20 cellular contexts compared by ENCODE assay signal in genomic region chr14:76320486-76320885, GRCh38. TPM values are rescaled to one million over a fixed set of nuclear protein-coding genes. Genes with fewer than 3 reads are reported as not detected.
A peak's percentile ranks its signal among the peaks of the same experiment; 100 is the strongest.
DNase-seq lines count a peak whose midpoint lies in the region; ATAC-seq, FAIRE-seq and TF ChIP-seq lines count a peak whose summit lies in the region.
"Had no signal": no experiment of that assay in that cellular context is flagged by ENCODE, and none has a peak within 500 bp of the region (broad histone marks: within the 10 kb centered on the region; RNA-seq: fewer than 3 reads in every experiment).

No MANE protein-coding gene starts in this region.

- CTCF ChIA-PET in activated CD8-positive, alpha-beta T cell treated with anti-CD3 and anti-CD28 coated beads, Interleukin-2, amount 10 ng/mL, durations not matched to agents 7 days and 5 days (lab: Charles Lee): no interaction called here
- CTCF ChIA-PET in activated CD8-positive, alpha-beta T cell treated with anti-CD3 and anti-CD28 coated beads for 36 hours (lab: Charles Lee): no interaction called here

- no peaks in the 10 kb centered on the region for H3K27me3 ChIP-seq in sigmoid colon

- ATAC-seq in activated CD8-positive, alpha-beta T cell treated with anti-CD3 and anti-CD28 coated beads, Interleukin-2, amount 10 ng/mL, durations not matched to agents 7 days and 5 days: no peak
- ATAC-seq in activated CD8-positive, alpha-beta T cell treated with anti-CD3 and anti-CD28 coated beads for 36 hours: no peak
- no peak for ATAC-seq in sciatic nerve

- H3K4me3 ChIP-seq in sigmoid colon: no peak overlapping the region

- peak; percentile 63 for FAIRE-seq in GM12891 (lab: Jason Lieb, UNC)
- FAIRE-seq: A204.1 had no signal

- no peak overlapping the region for H3K4me3 Mint-ChIP-seq in activated CD8-positive, alpha-beta T cell treated with anti-CD3 and anti-CD28 coated beads, Interleukin-2, amount 10 ng/mL, durations not matched to agents 7 days and 5 days
- no peak overlapping the region for H3K4me3 Mint-ChIP-seq in activated CD8-positive, alpha-beta T cell treated with anti-CD3 and anti-CD28 coated beads for 36 hours
- H3K4me3 Mint-ChIP-seq: H9 had no signal

- no peak for TF ChIP-seq POLR2A in GM12891 (IDR thresholded peaks at IDR 0.05; ENCODE audit: low read depth, low read length)
- TF ChIP-seq POLR2A in sigmoid colon (IDR thresholded peaks at IDR 0.05): no peak
- TF ChIP-seq POLR2A in erythroblast (IDR thresholded peaks at IDR 0.05; ENCODE audit: low read length): no peak

- intact Hi-C loops in activated CD8-positive, alpha-beta T cell treated with anti-CD3 and anti-CD28 coated beads for 36 hours (cut with micrococcal nuclease): no loop called here
- intact Hi-C loops in sigmoid colon (cut with DNase I) (no loop called here), sciatic nerve (cut with DNase I) (no loop called here)

- no peak for TF ChIP-seq EP300 in sigmoid colon (IDR thresholded peaks at IDR 0.05)

- no peak overlapping the region for H3K27ac ChIP-seq in sigmoid colon

- H3K27ac Mint-ChIP-seq in activated CD8-positive, alpha-beta T cell treated with anti-CD3 and anti-CD28 coated beads, Interleukin-2, amount 10 ng/mL, durations not matched to agents 7 days and 5 days: no peak overlapping the region
- no peak overlapping the region for H3K27ac Mint-ChIP-seq in activated CD8-positive, alpha-beta T cell treated with anti-CD3 and anti-CD28 coated beads for 36 hours
- H3K27ac Mint-ChIP-seq: H9 had no signal

- DNase-seq in activated CD8-positive, alpha-beta T cell treated with anti-CD3 and anti-CD28 coated beads, Interleukin-2, amount 10 ng/mL, durations not matched to agents 7 days and 5 days: peak; percentile 31
- DNase-seq in activated CD8-positive, alpha-beta T cell treated with anti-CD3 and anti-CD28 coated beads for 36 hours: no peak
- DNase-seq in GM12891 (ENCODE audit: insufficient read length, low spot score) (no peak), UCSD-AML1 (lab: John Stamatoyannopoulos, UW; ENCODE audit: unreplicated experiment) (peak; percentile 52), sigmoid colon (peak; percentile 43), erythroblast (lab: John Stamatoyannopoulos, UW) (no peak), sciatic nerve (ENCODE audit: low spot score) (no peak)
- DNase-seq in activated naive CD4-positive, alpha-beta T cell treated with anti-CD3 and anti-CD28 coated beads, Interleukin-2, amount 50 U/mL, for 16 hours: no peak
- DNase-seq: C1 segment of cervical spinal cord, DMS 273 treated with DMSO at 0.1 percent for 48 hours, H9, IMR-90, Kasumi-1, NCI-H1417, NCI-H187 treated with DMSO at 0.1 percent for 48 hours, NCI-H510A, NCI-H774 had no signal

- H3K4me1 Mint-ChIP-seq in activated CD8-positive, alpha-beta T cell treated with anti-CD3 and anti-CD28 coated beads, Interleukin-2, amount 10 ng/mL, durations not matched to agents 7 days and 5 days (ENCODE audit: low read depth): peaks cover 8% of the 10 kb centered on the region
- no peaks in the 10 kb centered on the region for H3K4me1 Mint-ChIP-seq in activated CD8-positive, alpha-beta T cell treated with anti-CD3 and anti-CD28 coated beads for 36 hours (ENCODE audit: low read depth)

- POLR2A ChIA-PET in activated CD8-positive, alpha-beta T cell treated with anti-CD3 and anti-CD28 coated beads, Interleukin-2, amount 10 ng/mL, durations not matched to agents 7 days and 5 days (lab: Charles Lee): no interaction called here
- POLR2A ChIA-PET in activated CD8-positive, alpha-beta T cell treated with anti-CD3 and anti-CD28 coated beads for 36 hours (lab: Charles Lee): no interaction called here

- no peaks in the 10 kb centered on the region for H3K36me3 Mint-ChIP-seq in activated CD8-positive, alpha-beta T cell treated with anti-CD3 and anti-CD28 coated beads, Interleukin-2, amount 10 ng/mL, durations not matched to agents 7 days and 5 days (ENCODE audit: low read depth)
- no peaks in the 10 kb centered on the region for H3K36me3 Mint-ChIP-seq in activated CD8-positive, alpha-beta T cell treated with anti-CD3 and anti-CD28 coated beads for 36 hours (ENCODE audit: low read depth)

- no peaks in the 10 kb centered on the region for H3K9me3 ChIP-seq in sigmoid colon

- 71 to 82% methylated on average over 5 of the region's 5 CpGs for WGBS in sigmoid colon, 2 donors

- TF ChIP-seq CTCF in activated CD8-positive, alpha-beta T cell treated with anti-CD3 and anti-CD28 coated beads for 36 hours (IDR thresholded peaks at IDR 0.05): no peak
- no peak for TF ChIP-seq CTCF in sigmoid colon (IDR thresholded peaks at IDR 0.05)

- H3K36me3 ChIP-seq in sigmoid colon: no peaks in the 10 kb centered on the region

- H3K27me3 Mint-ChIP-seq in activated CD8-positive, alpha-beta T cell treated with anti-CD3 and anti-CD28 coated beads, Interleukin-2, amount 10 ng/mL, durations not matched to agents 7 days and 5 days (ENCODE audit: low read depth): peaks cover 4% of the 10 kb centered on the region
- no peaks in the 10 kb centered on the region for H3K27me3 Mint-ChIP-seq in activated CD8-positive, alpha-beta T cell treated with anti-CD3 and anti-CD28 coated beads for 36 hours

- H3K9me3 Mint-ChIP-seq in activated CD8-positive, alpha-beta T cell treated with anti-CD3 and anti-CD28 coated beads, Interleukin-2, amount 10 ng/mL, durations not matched to agents 7 days and 5 days (ENCODE audit: insufficient read depth): no peaks in the 10 kb centered on the region
- H3K9me3 Mint-ChIP-seq in activated CD8-positive, alpha-beta T cell treated with anti-CD3 and anti-CD28 coated beads for 36 hours: no peaks in the 10 kb centered on the region
- H3K9me3 Mint-ChIP-seq: H9 had no signal

- H3K4me1 ChIP-seq in sigmoid colon: no peaks in the 10 kb centered on the region

TF ChIP-seq in GM12891, 5 proteins besides CTCF, POLR2A, EP300 and RAD21:
- TF ChIP-seq SPI1 (IDR thresholded peaks at IDR 0.05; ENCODE audit: low read depth, low read length) (no peak), TAF1 (IDR thresholded peaks at IDR 0.05; ENCODE audit: low read depth, low read length) (no peak), PAX5 (IDR thresholded peaks at IDR 0.05; ENCODE audit: insufficient read depth, low read length, severe bottlenecking) (no peak), POU2F2 (IDR thresholded peaks at IDR 0.05; ENCODE audit: low read depth, low read length) (no peak), POLR2AphosphoS5 (IDR thresholded peaks at IDR 0.05; ENCODE audit: low read depth, low read length) (no peak)

RNA-seq across cellular contexts. Expression of gene ESRRB, which starts 55.5 kb away (rescaled TPM):
- under 1 TPM in 1 of 2 experiments, not detected in 1; 0.05 TPM for total RNA-seq in activated CD8-positive, alpha-beta T cell treated with anti-CD3 and anti-CD28 coated beads, Interleukin-2, amount 10 ng/mL, durations not matched to agents 7 days and 5 days
- under 1 TPM; 0.18 to 0.27 TPM for total RNA-seq in activated CD8-positive, alpha-beta T cell treated with anti-CD3 and anti-CD28 coated beads for 36 hours
- 0.45 TPM for polyA plus RNA-seq in GM12891 (2012; ENCODE audit: low read depth, missing spikeins)
- total RNA-seq in sigmoid colon (under 1 TPM in 1 of 4 donors, not detected in 3; under 0.01 TPM), sciatic nerve (0.18 TPM)
- polyA plus RNA-seq in sigmoid colon: under 1 TPM in 1 of 3 donors, not detected in 2; 0.04 TPM
- total RNA-seq: HT-29, IMR-90, SK-MEL-5 had no signal
- polyA plus RNA-seq: IMR-90 had no signal

Comparison
In these comparisons a context has a peak if more than half of its experiments do, and no peak if none do; other contexts are left out.
1. DNase-seq: peak in activated CD8-positive, alpha-beta T cell treated with anti-CD3 and anti-CD28 coated beads, Interleukin-2, amount 10 ng/mL, durations not matched to agents 7 days and 5 days (single experiment), UCSD-AML1 (single experiment) and sigmoid colon (single experiment); none in activated CD8-positive, alpha-beta T cell treated with anti-CD3 and anti-CD28 coated beads for 36 hours (single experiment), GM12891 (single experiment), activated naive CD4-positive, alpha-beta T cell treated with anti-CD3 and anti-CD28 coated beads, Interleukin-2, amount 50 U/mL, for 16 hours (single experiment), erythroblast (0 of 2) and sciatic nerve (single experiment).